In the genomic region with DNA sequence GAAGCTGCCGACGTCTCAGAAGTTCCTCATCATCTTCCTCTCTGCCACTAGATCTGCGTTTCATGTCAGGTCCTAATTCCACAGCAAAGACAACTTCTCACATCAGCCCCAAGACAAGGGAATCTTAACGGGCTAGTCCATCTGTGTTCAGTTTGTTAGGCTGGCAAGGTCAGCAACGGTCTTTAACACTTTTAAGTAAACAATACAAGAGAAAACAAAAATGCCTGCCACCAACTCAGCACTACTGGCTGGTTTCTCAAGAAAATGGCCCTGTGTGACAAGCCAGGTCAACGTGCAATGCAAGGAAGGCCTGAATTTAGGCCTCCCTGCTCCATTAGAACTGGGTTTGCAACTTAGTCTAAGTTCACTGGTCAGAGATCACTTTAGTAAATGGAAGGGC, we compare ENCODE assay signal across 21 cellular contexts.
"Had no signal": no experiment of that assay in that cellular context is flagged by ENCODE, and none has a peak within 500 bp of the region (broad histone marks: within the 10 kb centered on the region; RNA-seq: fewer than 3 reads in every experiment).

No MANE protein-coding gene starts in this region.

- H3K9me3 ChIP-seq: adrenal gland, gastroesophageal sphincter, heart left ventricle, left lung, suprapubic skin, transverse colon had no signal

- H3K4me3 Mint-ChIP-seq: activated CD4-positive, alpha-beta T cell treated with anti-CD3 and anti-CD28 coated beads, Interleukin-2, amount 10 ng/mL, durations not matched to agents 24 days and 14 days; activated T-cell treated with anti-CD3 and anti-CD28 coated beads, Interleukin-2, amount 50 U/mL, for 72 hours; mesothelial cell of epicardium; stimulated activated naive CD8-positive, alpha-beta T cell treated with anti-CD3 and anti-CD28 coated beads, Interleukin-15, Interleukin-2, amounts not matched to agents 100 ng/mL and 50 ng/mL, for 24 hours had no signal

- H3K4me1 Mint-ChIP-seq: activated CD4-positive, alpha-beta T cell treated with anti-CD3 and anti-CD28 coated beads, Interleukin-2, amount 10 ng/mL, durations not matched to agents 24 days and 14 days had no signal

- DNase-seq: activated CD4-positive, alpha-beta T cell treated with anti-CD3 and anti-CD28 coated beads, Interleukin-2, amount 10 ng/mL, durations not matched to agents 24 days and 14 days; activated CD8-positive, alpha-beta memory T cell treated with anti-CD3 and anti-CD28 coated beads, Interleukin-2, amount 50 U/mL, for 4 hours; activated gamma-delta T cell; activated T-cell treated with anti-CD3 and anti-CD28 coated beads, Interleukin-2, amount 50 U/mL, for 72 hours; adrenal gland; cerebellar nuclear complex; cortex of kidney; heart left ventricle; occipital lobe; stimulated activated CD4-positive, alpha-beta T cell treated with anti-CD3 and anti-CD28 coated beads, Interleukin-1b, Interleukin-23, amount 100 ng/mL, for 48 hours; stimulated activated CD8-positive, alpha-beta memory T cell treated with anti-CD3 and anti-CD28 coated beads, Interleukin-4, amount 100 ng/mL, for 48 hours; T-helper 1 cell; T1000; transverse colon had no signal

- H3K27ac Mint-ChIP-seq: activated CD4-positive, alpha-beta T cell treated with anti-CD3 and anti-CD28 coated beads, Interleukin-2, amount 10 ng/mL, durations not matched to agents 24 days and 14 days; activated T-cell treated with anti-CD3 and anti-CD28 coated beads, Interleukin-2, amount 50 U/mL, for 72 hours; mesothelial cell of epicardium; progenitor cell of endocrine pancreas; stimulated activated naive CD8-positive, alpha-beta T cell treated with anti-CD3 and anti-CD28 coated beads, Interleukin-15, Interleukin-2, amounts not matched to agents 100 ng/mL and 50 ng/mL, for 24 hours had no signal

- H3K4me3 ChIP-seq: adrenal gland, gastroesophageal sphincter, heart left ventricle, left lung, suprapubic skin, transverse colon had no signal

- H3K27me3 ChIP-seq: adrenal gland, gastroesophageal sphincter, heart left ventricle, left lung, suprapubic skin, transverse colon had no signal

- H3K27ac ChIP-seq: adrenal gland, gastroesophageal sphincter, heart left ventricle, left lung, suprapubic skin, transverse colon had no signal

- H3K9me3 Mint-ChIP-seq: activated CD4-positive, alpha-beta T cell treated with anti-CD3 and anti-CD28 coated beads, Interleukin-2, amount 10 ng/mL, durations not matched to agents 24 days and 14 days; activated T-cell treated with anti-CD3 and anti-CD28 coated beads, Interleukin-2, amount 50 U/mL, for 72 hours; mesothelial cell of epicardium; stimulated activated naive CD8-positive, alpha-beta T cell treated with anti-CD3 and anti-CD28 coated beads, Interleukin-15, Interleukin-2, amounts not matched to agents 100 ng/mL and 50 ng/mL, for 24 hours had no signal

- H3K27me3 Mint-ChIP-seq: activated CD4-positive, alpha-beta T cell treated with anti-CD3 and anti-CD28 coated beads, Interleukin-2, amount 10 ng/mL, durations not matched to agents 24 days and 14 days; progenitor cell of endocrine pancreas; stimulated activated naive CD8-positive, alpha-beta T cell treated with anti-CD3 and anti-CD28 coated beads, Interleukin-15, Interleukin-2, amounts not matched to agents 100 ng/mL and 50 ng/mL, for 24 hours had no signal

- H3K4me1 ChIP-seq: left lung, suprapubic skin, transverse colon had no signal

- ATAC-seq: activated T-cell treated with anti-CD3 and anti-CD28 coated beads, Interleukin-2, amount 50 U/mL, for 72 hours; gastroesophageal sphincter; left lung; SK-N-SH treated with all-trans-retinoic acid at 6 μM for 48 hours had no signal
